29 cellular contexts compared by ENCODE assay signal in the genomic region with DNA sequence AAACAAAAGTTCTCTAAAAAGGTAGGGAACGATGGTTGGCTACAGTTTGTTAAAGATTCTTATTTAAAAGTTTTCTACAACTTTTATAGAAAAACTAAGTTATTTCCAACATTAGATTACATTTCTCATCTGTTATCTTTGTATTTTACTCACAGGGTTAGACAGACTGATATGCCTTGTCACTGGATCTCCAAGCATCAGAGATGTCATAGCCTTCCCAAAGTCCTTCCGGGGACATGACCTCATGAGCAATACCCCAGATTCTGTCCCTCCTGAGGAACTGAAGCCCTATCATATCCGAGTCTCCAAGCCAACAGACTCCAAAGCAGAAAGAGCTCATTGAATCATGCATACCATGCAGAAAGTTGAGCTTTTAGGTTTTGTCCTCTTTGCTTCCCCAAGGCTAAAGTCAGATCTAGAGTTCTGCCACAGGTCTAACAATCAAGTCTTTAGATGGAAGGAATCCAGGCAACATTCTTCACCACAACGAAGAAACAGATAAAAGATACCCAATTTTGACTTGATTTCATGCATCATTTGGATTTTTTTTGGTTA. TPM values are rescaled to one million over a fixed set of nuclear protein-coding genes. Genes with fewer than 3 reads are reported as not detected.
A peak's percentile ranks its signal among the peaks of the same experiment; 100 is the strongest.
DNase-seq lines count a peak whose midpoint lies in the region; ATAC-seq, FAIRE-seq and TF ChIP-seq lines count a peak whose summit lies in the region.
"Had no signal": no experiment of that assay in that cellular context is flagged by ENCODE, and none has a peak within 500 bp of the region (broad histone marks: within the 10 kb centered on the region; RNA-seq: fewer than 3 reads in every experiment).

No MANE protein-coding gene starts in this region.

- no peak for TF ChIP-seq POLR2A in HepG2 (IDR thresholded peaks at IDR 0.05; ENCODE audit: insufficient read depth in 1 of 2, low read depth in 2 of 2, low read length in 2 of 2)
- TF ChIP-seq POLR2A in right lobe of liver (IDR thresholded peaks at IDR 0.05), result no peak

- TF ChIP-seq EP300 in HepG2 (IDR thresholded peaks at IDR 0.05; ENCODE audit: low read depth in 2 of 2, low read length in 2 of 2) (no peak), HepG2 (CRISPR knock-in tag; IDR thresholded peaks at IDR 0.05; ENCODE audit: borderline replicate concordance) (no peak)

- peaks cover 38% of the 10 kb centered on the region for H3K36me3 Mint-ChIP-seq in activated CD8-positive, alpha-beta T cell treated with anti-CD3 and anti-CD28 coated beads for 36 hours (ENCODE audit: low read depth)

- H3K9ac ChIP-seq in HepG2 (ENCODE audit: insufficient read depth, low read depth, low read length), result no peak overlapping the region

- DNase-seq in HepG2 (ENCODE audit: low spot score) (no peak), right lobe of liver (no peak), foreskin melanocyte (peak; percentile 60), SW 1271 (lab: John Stamatoyannopoulos, UW) (no peak), left lobe of liver (ENCODE audit: low spot score) (no peak), dorsolateral prefrontal cortex (no peak)
- DNase-seq in activated CD8-positive, alpha-beta T cell treated with anti-CD3 and anti-CD28 coated beads for 36 hours, result no peak
- no peak for DNase-seq in stimulated activated CD4-positive, alpha-beta T cell treated with anti-CD3 and anti-CD28 coated beads, Interleukin-15, amount 100 ng/mL, for 24 hours
- DNase-seq: activated CD4-positive, CD25-positive, alpha-beta regulatory T cell treated with anti-CD3 and anti-CD28 coated beads, Interleukin-2, amount 50 U/mL, for 72 hours; activated gamma-delta T cell treated with Interleukin-2 at 50 U/mL for 16 hours; AML-193; amygdala; caudate nucleus; COR-L47; Kasumi-1; midbrain; NCI-H1048; NCI-H187 treated with DMSO at 0.1 percent for 48 hours; stimulated activated naive CD8-positive, alpha-beta T cell treated with anti-CD3 and anti-CD28 coated beads, Interleukin-15, Interleukin-2, amounts not matched to agents 100 U/mL and 50 U/mL, for 24 hours; T-helper 9 cell; thyroid gland had no signal

- H3K27me3 Mint-ChIP-seq in activated CD8-positive, alpha-beta T cell treated with anti-CD3 and anti-CD28 coated beads for 36 hours, result no peaks in the 10 kb centered on the region

- no peak for FAIRE-seq in HepG2 (lab: Jason Lieb, UNC)
- FAIRE-seq: GM18507, HTR-8/SVneo had no signal

- BruUV-seq in HepG2 (replicated peaks; lab: Mats Ljungman, UMichigan), result no TSS peak

- no peaks in the 10 kb centered on the region; the same call in 1 of the 2 replicates for H4K20me1 ChIP-seq in HepG2 (ENCODE audit: insufficient read depth, low read length)

- intact Hi-C loops in HepG2 (cut with micrococcal nuclease; ENCODE audit: unreplicated experiment) (no loop called here), right lobe of liver (cut with DNase I) (no loop called here), dorsolateral prefrontal cortex (cut with DNase I) (no loop called here)
- intact Hi-C loops in activated CD8-positive, alpha-beta T cell treated with anti-CD3 and anti-CD28 coated beads for 36 hours (cut with micrococcal nuclease), result no loop called here

- in situ Hi-C loops in HepG2 (cut with HindIII; ENCODE audit: extremely low pct_ligation_motif_present, low pct_unique_long_range_greater_than_20kb), result no loop called here

- TF ChIP-seq RAD21 in HepG2 (CRISPR knock-in tag; IDR thresholded peaks at IDR 0.05), result no peak

- H2AFZ ChIP-seq in HepG2 (ENCODE audit: low read length), result no peak overlapping the region

- peaks cover 2% of the 10 kb centered on the region for H3K4me1 Mint-ChIP-seq in activated CD8-positive, alpha-beta T cell treated with anti-CD3 and anti-CD28 coated beads for 36 hours (ENCODE audit: low read depth)

- WGBS in HepG2 (ENCODE audit: low lambda C conversion rate), result 96% methylated on average over 4 of the region's 4 CpGs
- WGBS in right lobe of liver (ENCODE audit: insufficient coverage, low coverage, low lambda C conversion rate, missing lambda C conversion rate), result 73% methylated on average over 3 of the region's 4 CpGs

- H3K27ac ChIP-seq in HepG2 (ENCODE audit: extremely low read length, insufficient read depth, low read length) (no peak overlapping the region), right lobe of liver (no peak overlapping the region), dorsolateral prefrontal cortex (no peak overlapping the region)
- H3K27ac ChIP-seq: esophagus muscularis mucosa, prostate gland, thyroid gland had no signal

- peak overlapping the region; percentile 51 for H3K27ac Mint-ChIP-seq in activated CD8-positive, alpha-beta T cell treated with anti-CD3 and anti-CD28 coated beads for 36 hours

- no peak overlapping the region for H3K4me3 ChIP-seq in HepG2 (replicated peaks in 1 of 3; ENCODE audit: insufficient read depth in 1 of 3, low read depth in 2 of 3, low read length in 3 of 3)
- H3K4me3 ChIP-seq in right lobe of liver, result no peak overlapping the region
- H3K4me3 ChIP-seq in dorsolateral prefrontal cortex, result no peak overlapping the region
- H3K4me3 ChIP-seq: esophagus muscularis mucosa, prostate gland, thyroid gland had no signal

- no peaks in the 10 kb centered on the region for H3K9me3 Mint-ChIP-seq in activated CD8-positive, alpha-beta T cell treated with anti-CD3 and anti-CD28 coated beads for 36 hours

- H3K36me3 ChIP-seq in HepG2 (replicated peaks in 1 of 2; ENCODE audit: control insufficient read depth in 1 of 2, insufficient read depth in 2 of 2, low read length in 2 of 2), result peaks cover 11 to 35% of the 10 kb centered on the region in 2 experiments
- peaks cover 0 to 44% (median 2%) of the 10 kb centered on the region in 4 donors for H3K36me3 ChIP-seq in right lobe of liver
- H3K36me3 ChIP-seq: prostate gland had no signal

- POLR2A ChIA-PET in HepG2 (lab: Yijun Ruan, JAX), result interaction anchor here (2.3 kb wide), 1 partner anchor 10 kb away, joined by 9 read pairs; a partner anchor contains a TSS
- POLR2A ChIA-PET in activated CD8-positive, alpha-beta T cell treated with anti-CD3 and anti-CD28 coated beads for 36 hours (lab: Charles Lee), result interaction anchor here (1.0 to 3.1 kb wide), 2 partner anchors 10 to 19 kb away, joined by 9 to 10 read pairs; a partner anchor contains a TSS

- H3K9me3 ChIP-seq in HepG2 (ENCODE audit: low read length) (no peaks in the 10 kb centered on the region), right lobe of liver (no peaks in the 10 kb centered on the region)
- H3K9me3 ChIP-seq: esophagus muscularis mucosa, prostate gland, thyroid gland had no signal

- TF ChIP-seq CTCF in HepG2 (CRISPR knock-in tag; IDR thresholded peaks at IDR 0.05) (no peak), right lobe of liver (IDR thresholded peaks at IDR 0.05) (no peak), dorsolateral prefrontal cortex (IDR thresholded peaks at IDR 0.05 in 54 of 56, conservative IDR thresholded peaks at IDR 0.05 in 2 of 56; ENCODE audit: low read depth in 1 of 56, partially characterized antibody in 56 of 56) (no peak)
- TF ChIP-seq CTCF in activated CD8-positive, alpha-beta T cell treated with anti-CD3 and anti-CD28 coated beads for 36 hours (IDR thresholded peaks at IDR 0.05), result no peak

- H3K4me1 ChIP-seq in HepG2 (ENCODE audit: insufficient read depth, low read length), result no peaks in the 10 kb centered on the region
- no peaks in the 10 kb centered on the region for H3K4me1 ChIP-seq in right lobe of liver
- H3K4me1 ChIP-seq: prostate gland, thyroid gland had no signal

- H3K4me3 Mint-ChIP-seq in activated CD8-positive, alpha-beta T cell treated with anti-CD3 and anti-CD28 coated beads for 36 hours, result no peak overlapping the region

- no peak overlapping the region for H3K4me2 ChIP-seq in HepG2 (ENCODE audit: low read depth, low read length)

- CTCF ChIA-PET in HepG2 (lab: Yijun Ruan, JAX; ENCODE audit: low intra/inter-chr PET ratio, low total read pairs), result no interaction called here
- CTCF ChIA-PET in activated CD8-positive, alpha-beta T cell treated with anti-CD3 and anti-CD28 coated beads for 36 hours (lab: Charles Lee), result interaction anchor here (0.8 to 0.9 kb wide), 2 partner anchors 13 to 428 kb away, joined by 4 read pairs; no protein-coding TSS in a partner anchor

- ATAC-seq in HepG2, result peak; percentile 7; the same call in 1 of the 3 replicates
- no peak for ATAC-seq in right lobe of liver
- ATAC-seq in activated CD8-positive, alpha-beta T cell treated with anti-CD3 and anti-CD28 coated beads for 36 hours, result no peak
- ATAC-seq in left lobe of liver, result no peak
- ATAC-seq: Panc1; stimulated activated naive CD8-positive, alpha-beta T cell treated with anti-CD3 and anti-CD28 coated beads, Interleukin-15, Interleukin-2, amounts not matched to agents 100 U/mL and 50 U/mL, for 24 hours had no signal

- no peaks in the 10 kb centered on the region for H3K27me3 ChIP-seq in HepG2 (ENCODE audit: control insufficient read depth in 1 of 2, insufficient read depth in 2 of 2, low read length in 2 of 2)
- no peaks in the 10 kb centered on the region for H3K27me3 ChIP-seq in right lobe of liver
- no peaks in the 10 kb centered on the region for H3K27me3 ChIP-seq in dorsolateral prefrontal cortex
- H3K27me3 ChIP-seq: esophagus muscularis mucosa, thyroid gland had no signal

- H3K79me2 ChIP-seq in HepG2 (ENCODE audit: insufficient read depth, low read length), result no peaks in the 10 kb centered on the region

RNA-seq across cellular contexts. Expression of a gene that starts 10.3 kb away (rescaled TPM):
- 184 and 352 TPM in 2 replicates for total RNA-seq in HepG2 (2016; rRNA removed; fragmentation: Illumina TruSeq; extraction: Trizol)
- total RNA-seq in HepG2 (2016; cell fraction: cytosol; rRNA removed; fragmentation: Illumina TruSeq; extraction: Trizol; ENCODE audit: low read depth), result 468 and 530 TPM in 2 replicates
- total RNA-seq in HepG2 (2016; cell fraction: insoluble cytoplasmic fraction; rRNA removed; fragmentation: Illumina TruSeq; extraction: Trizol), result 176 and 342 TPM in 2 replicates
- total RNA-seq in HepG2 (2016; cell fraction: membrane; rRNA removed; fragmentation: Illumina TruSeq; extraction: Trizol), result 493 and 530 TPM in 2 replicates
- total RNA-seq in HepG2 (2016; cell fraction: nucleus; rRNA removed; fragmentation: Illumina TruSeq; extraction: Trizol), result 518 and 556 TPM in 2 replicates
- polyA plus RNA-seq in HepG2 (2011; rRNA removed), result 687 and 738 TPM in 2 replicates
- polyA plus RNA-seq in HepG2 (2011; cell fraction: cytosol; rRNA removed), result 564 and 847 TPM in 2 replicates
- 400 and 532 TPM in 2 replicates for polyA plus RNA-seq in HepG2 (2011; cell fraction: nucleus; rRNA removed)
- 512 and 724 TPM in 2 replicates for polyA plus RNA-seq in HepG2 (2012)
- 421 and 462 TPM in 2 replicates for polyA plus RNA-seq in HepG2 (2016; cell fraction: cytosol; fragmentation: Illumina TruSeq; extraction: Trizol; ENCODE audit: low read depth)
- 132 and 134 TPM in 2 replicates for polyA plus RNA-seq in HepG2 (2016; cell fraction: insoluble cytoplasmic fraction; fragmentation: Illumina TruSeq; extraction: Trizol; ENCODE audit: low read depth)
- 376 and 391 TPM in 2 replicates for polyA plus RNA-seq in HepG2 (2016; cell fraction: membrane; fragmentation: Illumina TruSeq; extraction: Trizol; ENCODE audit: low read depth)
- 612 and 634 TPM in 2 replicates for polyA plus RNA-seq in HepG2 (2016; cell fraction: nucleus; fragmentation: Illumina TruSeq; extraction: Trizol; ENCODE audit: insufficient read depth, low read depth)
- polyA minus RNA-seq in HepG2 (2011; rRNA and poly(A)+ RNA removed; ENCODE audit: low replicate concordance), result 146 and 679 TPM in 2 replicates
- 112 and 117 TPM in 2 replicates for polyA minus RNA-seq in HepG2 (2011; cell fraction: cytosol; rRNA and poly(A)+ RNA removed)
- 1,094 and 1,103 TPM in 2 replicates for polyA minus RNA-seq in HepG2 (2011; cell fraction: nucleus; rRNA and poly(A)+ RNA removed)
- 10 to 100 TPM; 37.4 to 85.2 (median 61.5) TPM for total RNA-seq in right lobe of liver
- total RNA-seq in activated CD8-positive, alpha-beta T cell treated with anti-CD3 and anti-CD28 coated beads for 36 hours, result 1,000 to 10,000 TPM; 1,276 to 1,298 TPM
- 52.0 TPM for total RNA-seq in left lobe of liver
- 100 to 1,000 TPM in 112 of 120 experiments, 10 to 100 TPM in 8; 88.6 to 204 (median 118) TPM for total RNA-seq in dorsolateral prefrontal cortex

RNA-seq across cellular contexts. Expression of a gene that starts 10.7 kb away (rescaled TPM):
- total RNA-seq in HepG2 (2016; rRNA removed; fragmentation: Illumina TruSeq; extraction: Trizol) (7.7 and 10.7 TPM in 2 replicates), right lobe of liver (1 to 10 TPM; 2.8 to 6.1 (median 4.7) TPM), left lobe of liver (4.7 TPM), dorsolateral prefrontal cortex (10 to 100 TPM; 14.3 to 44.8 (median 23.1) TPM)
- total RNA-seq in HepG2 (2016; cell fraction: cytosol; rRNA removed; fragmentation: Illumina TruSeq; extraction: Trizol; ENCODE audit: low read depth), result 0.61 and 0.97 TPM in 2 replicates
- 7.5 and 9.9 TPM in 2 replicates for total RNA-seq in HepG2 (2016; cell fraction: insoluble cytoplasmic fraction; rRNA removed; fragmentation: Illumina TruSeq; extraction: Trizol)
- 3.4 and 3.6 TPM in 2 replicates for total RNA-seq in HepG2 (2016; cell fraction: membrane; rRNA removed; fragmentation: Illumina TruSeq; extraction: Trizol)
- 12.5 and 13.1 TPM in 2 replicates for total RNA-seq in HepG2 (2016; cell fraction: nucleus; rRNA removed; fragmentation: Illumina TruSeq; extraction: Trizol)
- polyA plus RNA-seq in HepG2 (2011; rRNA removed), result 1.9 and 2.6 TPM in 2 replicates
- 0.75 and 0.81 TPM in 2 replicates for polyA plus RNA-seq in HepG2 (2011; cell fraction: cytosol; rRNA removed)
- polyA plus RNA-seq in HepG2 (2011; cell fraction: nucleus; rRNA removed), result 3.3 and 4.0 TPM in 2 replicates
- 1.6 and 1.9 TPM in 2 replicates for polyA plus RNA-seq in HepG2 (2012)
- polyA plus RNA-seq in HepG2 (2016; cell fraction: cytosol; fragmentation: Illumina TruSeq; extraction: Trizol; ENCODE audit: low read depth), result 0.12 and 0.14 TPM in 2 replicates
- 1.4 and 1.9 TPM in 2 replicates for polyA plus RNA-seq in HepG2 (2016; cell fraction: insoluble cytoplasmic fraction; fragmentation: Illumina TruSeq; extraction: Trizol; ENCODE audit: low read depth)
- polyA plus RNA-seq in HepG2 (2016; cell fraction: membrane; fragmentation: Illumina TruSeq; extraction: Trizol; ENCODE audit: low read depth), result 0.26 and 0.34 TPM in 2 replicates
- polyA plus RNA-seq in HepG2 (2016; cell fraction: nucleus; fragmentation: Illumina TruSeq; extraction: Trizol; ENCODE audit: insufficient read depth, low read depth), result 5.4 and 5.5 TPM in 2 replicates
- polyA minus RNA-seq in HepG2 (2011; rRNA and poly(A)+ RNA removed; ENCODE audit: low replicate concordance), result 11.7 and 14.4 TPM in 2 replicates
- 4.0 and 4.2 TPM in 2 replicates for polyA minus RNA-seq in HepG2 (2011; cell fraction: cytosol; rRNA and poly(A)+ RNA removed)
- polyA minus RNA-seq in HepG2 (2011; cell fraction: nucleus; rRNA and poly(A)+ RNA removed), result 20.0 and 21.6 TPM in 2 replicates
- total RNA-seq in activated CD8-positive, alpha-beta T cell treated with anti-CD3 and anti-CD28 coated beads for 36 hours, result 1 to 10 TPM; 7.6 to 7.9 TPM

RNA-seq across cellular contexts. Expression of a gene that starts 32.8 kb away (rescaled TPM):
- total RNA-seq in HepG2 (2016; rRNA removed; fragmentation: Illumina TruSeq; extraction: Trizol) (14.2 and 17.9 TPM in 2 replicates), right lobe of liver (1 to 10 TPM; 1.0 to 2.2 (median 1.6) TPM), left lobe of liver (1.1 TPM), dorsolateral prefrontal cortex (10 to 100 TPM in 3 of 120 experiments, 1 to 10 TPM in 117; 2.4 to 10.9 (median 5.3) TPM)
- total RNA-seq in HepG2 (2016; cell fraction: cytosol; rRNA removed; fragmentation: Illumina TruSeq; extraction: Trizol; ENCODE audit: low read depth), result 3.6 and 3.8 TPM in 2 replicates
- total RNA-seq in HepG2 (2016; cell fraction: insoluble cytoplasmic fraction; rRNA removed; fragmentation: Illumina TruSeq; extraction: Trizol), result 16.3 and 18.9 TPM in 2 replicates
- 10.5 and 11.6 TPM in 2 replicates for total RNA-seq in HepG2 (2016; cell fraction: membrane; rRNA removed; fragmentation: Illumina TruSeq; extraction: Trizol)
- total RNA-seq in HepG2 (2016; cell fraction: nucleus; rRNA removed; fragmentation: Illumina TruSeq; extraction: Trizol), result 10.3 and 16.2 TPM in 2 replicates
- 2.4 and 4.4 TPM in 2 replicates for polyA plus RNA-seq in HepG2 (2011; rRNA removed)
- 1.9 and 2.1 TPM in 2 replicates for polyA plus RNA-seq in HepG2 (2011; cell fraction: cytosol; rRNA removed)
- polyA plus RNA-seq in HepG2 (2011; cell fraction: nucleus; rRNA removed), result 1.3 and 1.7 TPM in 2 replicates
- 2.7 and 3.3 TPM in 2 replicates for polyA plus RNA-seq in HepG2 (2012)
- polyA plus RNA-seq in HepG2 (2016; cell fraction: cytosol; fragmentation: Illumina TruSeq; extraction: Trizol; ENCODE audit: low read depth), result 1.3 and 1.6 TPM in 2 replicates
- polyA plus RNA-seq in HepG2 (2016; cell fraction: insoluble cytoplasmic fraction; fragmentation: Illumina TruSeq; extraction: Trizol; ENCODE audit: low read depth), result 10.4 and 11.4 TPM in 2 replicates
- polyA plus RNA-seq in HepG2 (2016; cell fraction: membrane; fragmentation: Illumina TruSeq; extraction: Trizol; ENCODE audit: low read depth), result 4.1 and 4.4 TPM in 2 replicates
- 9.8 and 11.4 TPM in 2 replicates for polyA plus RNA-seq in HepG2 (2016; cell fraction: nucleus; fragmentation: Illumina TruSeq; extraction: Trizol; ENCODE audit: insufficient read depth, low read depth)
- 8.2 and 23.6 TPM in 2 replicates for polyA minus RNA-seq in HepG2 (2011; rRNA and poly(A)+ RNA removed; ENCODE audit: low replicate concordance)
- 6.1 and 6.2 TPM in 2 replicates for polyA minus RNA-seq in HepG2 (2011; cell fraction: cytosol; rRNA and poly(A)+ RNA removed)
- 10.8 and 17.0 TPM in 2 replicates for polyA minus RNA-seq in HepG2 (2011; cell fraction: nucleus; rRNA and poly(A)+ RNA removed)
- 10 to 100 TPM; 20.9 to 23.3 TPM for total RNA-seq in activated CD8-positive, alpha-beta T cell treated with anti-CD3 and anti-CD28 coated beads for 36 hours

RNA-seq across cellular contexts. Expression of a gene that starts 33.0 kb away (rescaled TPM):
- total RNA-seq in HepG2 (2016; rRNA removed; fragmentation: Illumina TruSeq; extraction: Trizol) (27.7 and 45.4 TPM in 2 replicates), right lobe of liver (10 to 100 TPM in 5 of 6 experiments, 1 to 10 TPM in 1; 10.0 to 14.6 (median 13.4) TPM), left lobe of liver (11.1 TPM), dorsolateral prefrontal cortex (10 to 100 TPM in 53 of 120 experiments, 1 to 10 TPM in 67; 7.0 to 13.9 (median 9.8) TPM)
- total RNA-seq in HepG2 (2016; cell fraction: cytosol; rRNA removed; fragmentation: Illumina TruSeq; extraction: Trizol; ENCODE audit: low read depth), result 4.1 and 4.2 TPM in 2 replicates
- total RNA-seq in HepG2 (2016; cell fraction: insoluble cytoplasmic fraction; rRNA removed; fragmentation: Illumina TruSeq; extraction: Trizol), result 28.4 and 45.5 TPM in 2 replicates
- 7.9 and 9.7 TPM in 2 replicates for total RNA-seq in HepG2 (2016; cell fraction: membrane; rRNA removed; fragmentation: Illumina TruSeq; extraction: Trizol)
- 21.0 and 21.8 TPM in 2 replicates for total RNA-seq in HepG2 (2016; cell fraction: nucleus; rRNA removed; fragmentation: Illumina TruSeq; extraction: Trizol)
- polyA plus RNA-seq in HepG2 (2011; rRNA removed), result 14.3 and 17.6 TPM in 2 replicates
- 10.0 and 12.6 TPM in 2 replicates for polyA plus RNA-seq in HepG2 (2011; cell fraction: cytosol; rRNA removed)
- 11.5 and 12.4 TPM in 2 replicates for polyA plus RNA-seq in HepG2 (2011; cell fraction: nucleus; rRNA removed)
- polyA plus RNA-seq in HepG2 (2012), result 8.7 and 15.5 TPM in 2 replicates
- 1.4 TPM in 2 replicates for polyA plus RNA-seq in HepG2 (2016; cell fraction: cytosol; fragmentation: Illumina TruSeq; extraction: Trizol; ENCODE audit: low read depth)
- polyA plus RNA-seq in HepG2 (2016; cell fraction: insoluble cytoplasmic fraction; fragmentation: Illumina TruSeq; extraction: Trizol; ENCODE audit: low read depth), result 43.8 and 44.7 TPM in 2 replicates
- polyA plus RNA-seq in HepG2 (2016; cell fraction: membrane; fragmentation: Illumina TruSeq; extraction: Trizol; ENCODE audit: low read depth), result 3.6 and 4.6 TPM in 2 replicates
- polyA plus RNA-seq in HepG2 (2016; cell fraction: nucleus; fragmentation: Illumina TruSeq; extraction: Trizol; ENCODE audit: insufficient read depth, low read depth), result 20.8 and 21.4 TPM in 2 replicates
- 23.7 and 62.2 TPM in 2 replicates for polyA minus RNA-seq in HepG2 (2011; rRNA and poly(A)+ RNA removed; ENCODE audit: low replicate concordance)
- polyA minus RNA-seq in HepG2 (2011; cell fraction: cytosol; rRNA and poly(A)+ RNA removed), result 16.4 and 18.7 TPM in 2 replicates
- 25.4 and 29.5 TPM in 2 replicates for polyA minus RNA-seq in HepG2 (2011; cell fraction: nucleus; rRNA and poly(A)+ RNA removed)
- total RNA-seq in activated CD8-positive, alpha-beta T cell treated with anti-CD3 and anti-CD28 coated beads for 36 hours, result 10 to 100 TPM; 46.7 to 49.5 TPM

RNA-seq across cellular contexts. Expression of a gene that starts 59.7 kb away (rescaled TPM):
- 107 and 205 TPM in 2 replicates for total RNA-seq in HepG2 (2016; rRNA removed; fragmentation: Illumina TruSeq; extraction: Trizol)
- 28.3 and 30.3 TPM in 2 replicates for total RNA-seq in HepG2 (2016; cell fraction: cytosol; rRNA removed; fragmentation: Illumina TruSeq; extraction: Trizol; ENCODE audit: low read depth)
- 108 and 201 TPM in 2 replicates for total RNA-seq in HepG2 (2016; cell fraction: insoluble cytoplasmic fraction; rRNA removed; fragmentation: Illumina TruSeq; extraction: Trizol)
- 48.9 and 54.3 TPM in 2 replicates for total RNA-seq in HepG2 (2016; cell fraction: membrane; rRNA removed; fragmentation: Illumina TruSeq; extraction: Trizol)
- 132 and 161 TPM in 2 replicates for total RNA-seq in HepG2 (2016; cell fraction: nucleus; rRNA removed; fragmentation: Illumina TruSeq; extraction: Trizol)
- 142 and 156 TPM in 2 replicates for polyA plus RNA-seq in HepG2 (2011; rRNA removed)
- 97.8 and 129 TPM in 2 replicates for polyA plus RNA-seq in HepG2 (2011; cell fraction: cytosol; rRNA removed)
- 61.6 and 79.0 TPM in 2 replicates for polyA plus RNA-seq in HepG2 (2011; cell fraction: nucleus; rRNA removed)
- 101 and 161 TPM in 2 replicates for polyA plus RNA-seq in HepG2 (2012)
- 35.4 and 37.9 TPM in 2 replicates for polyA plus RNA-seq in HepG2 (2016; cell fraction: cytosol; fragmentation: Illumina TruSeq; extraction: Trizol; ENCODE audit: low read depth)
- 101 and 108 TPM in 2 replicates for polyA plus RNA-seq in HepG2 (2016; cell fraction: insoluble cytoplasmic fraction; fragmentation: Illumina TruSeq; extraction: Trizol; ENCODE audit: low read depth)
- 43.2 and 51.7 TPM in 2 replicates for polyA plus RNA-seq in HepG2 (2016; cell fraction: membrane; fragmentation: Illumina TruSeq; extraction: Trizol; ENCODE audit: low read depth)
- 186 and 191 TPM in 2 replicates for polyA plus RNA-seq in HepG2 (2016; cell fraction: nucleus; fragmentation: Illumina TruSeq; extraction: Trizol; ENCODE audit: insufficient read depth, low read depth)
- polyA minus RNA-seq in HepG2 (2011; rRNA and poly(A)+ RNA removed; ENCODE audit: low replicate concordance), result 66.3 TPM in 1 of 2 replicates, not detected in the other
- polyA minus RNA-seq in HepG2 (2011; cell fraction: cytosol; rRNA and poly(A)+ RNA removed), result 34.2 and 44.7 TPM in 2 replicates
- polyA minus RNA-seq in HepG2 (2011; cell fraction: nucleus; rRNA and poly(A)+ RNA removed), result 32.8 and 42.0 TPM in 2 replicates
- total RNA-seq in right lobe of liver, result 1,000 to 10,000 TPM; 1,325 to 2,875 (median 2,199) TPM
- not detected for total RNA-seq in activated CD8-positive, alpha-beta T cell treated with anti-CD3 and anti-CD28 coated beads for 36 hours
- 2,515 TPM for total RNA-seq in left lobe of liver
- total RNA-seq in dorsolateral prefrontal cortex, result 1 to 10 TPM in 7 of 120 experiments, under 1 TPM in 32, not detected in 81; 0.27 to 2.0 (median 0.58) TPM
- total RNA-seq: esophagus muscularis mucosa, prostate gland, SK-MEL-5, skeletal muscle tissue, thyroid gland had no signal
- polyA plus RNA-seq: neural cell had no signal
